18 cellular contexts compared by ENCODE assay signal in the genomic region with DNA sequence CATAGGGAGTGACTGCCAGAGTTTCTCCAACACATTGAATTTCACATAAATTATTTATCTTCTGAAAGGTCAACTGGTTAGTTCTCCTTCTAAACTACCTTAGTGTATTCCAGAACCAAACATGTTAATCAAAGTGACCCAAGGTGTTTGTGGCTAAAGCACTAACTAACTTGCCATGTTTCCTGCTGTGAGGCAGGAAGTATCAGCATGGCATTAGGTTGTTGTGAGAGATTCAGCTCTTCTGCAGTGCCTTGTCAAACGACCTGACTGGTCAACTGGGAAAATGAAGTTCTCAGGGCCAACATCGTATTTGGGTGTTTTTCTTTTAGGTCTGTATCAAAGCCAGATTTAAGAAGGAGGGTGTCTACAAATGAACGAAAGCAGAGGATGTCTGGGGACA.
"Had no signal": no experiment of that assay in that cellular context is flagged by ENCODE, and none has a peak within 500 bp of the region (broad histone marks: within the 10 kb centered on the region; RNA-seq: fewer than 3 reads in every experiment).

No MANE protein-coding gene starts in this region.

- H3K4me1 Mint-ChIP-seq: naive thymus-derived CD4-positive, alpha-beta T cell had no signal

- H3K36me3 Mint-ChIP-seq: naive thymus-derived CD4-positive, alpha-beta T cell had no signal

- H3K9me3 ChIP-seq: esophagus squamous epithelium, neutrophil, psoas muscle, right lobe of liver, spleen, thyroid gland, upper lobe of left lung, uterus had no signal

- H3K36me3 ChIP-seq: esophagus squamous epithelium, neutrophil, right lobe of liver, spleen, thyroid gland, upper lobe of left lung, uterus had no signal

- H3K27ac Mint-ChIP-seq: effector memory CD8-positive, alpha-beta T cell; naive thymus-derived CD4-positive, alpha-beta T cell; nephron progenitor cell had no signal

- H3K4me1 ChIP-seq: esophagus squamous epithelium, foreskin keratinocyte, psoas muscle, right lobe of liver, spleen, thyroid gland, upper lobe of left lung, uterus had no signal

- DNase-seq: effector memory CD8-positive, alpha-beta T cell; esophagus squamous epithelium; foreskin keratinocyte; left colon; left ventricle myocardium superior; naive thymus-derived CD4-positive, alpha-beta T cell; nephron progenitor cell; psoas muscle; retina; right lobe of liver; spleen; stimulated activated CD4-positive, alpha-beta T cell treated with anti-CD3 and anti-CD28 coated beads, Interleukin-15, amount 100 ng/mL, for 24 hours; stimulated activated CD4-positive, alpha-beta T cell treated with anti-CD3 and anti-CD28 coated beads, Interleukin-2, amount 100 ng/mL, for 24 hours; stimulated activated naive CD4-positive, alpha-beta T cell treated with Interleukin-2 at 50 U/mL for 16 hours; thyroid gland; upper lobe of left lung; uterus had no signal

- H3K27ac ChIP-seq: esophagus squamous epithelium, foreskin keratinocyte, neutrophil, psoas muscle, right lobe of liver, spleen, thyroid gland, upper lobe of left lung, uterus had no signal

- H3K9me3 Mint-ChIP-seq: nephron progenitor cell had no signal

- ATAC-seq: effector memory CD8-positive, alpha-beta T cell; foreskin keratinocyte; left colon; left ventricle myocardium superior; naive thymus-derived CD4-positive, alpha-beta T cell; psoas muscle; right lobe of liver had no signal

- H3K4me3 Mint-ChIP-seq: effector memory CD8-positive, alpha-beta T cell; naive thymus-derived CD4-positive, alpha-beta T cell; nephron progenitor cell had no signal

- H3K4me3 ChIP-seq: esophagus squamous epithelium, psoas muscle, right lobe of liver, spleen, thyroid gland, upper lobe of left lung, uterus had no signal

- H3K27me3 ChIP-seq: esophagus squamous epithelium, foreskin keratinocyte, neutrophil, right lobe of liver, spleen, thyroid gland, upper lobe of left lung, uterus had no signal
